In genomic region chr1:52238887-52239707, GRCh38 we compare ENCODE assay signal across 15 cellular contexts.
A peak's percentile ranks its signal among the peaks of the same experiment; 100 is the strongest.
DNase-seq lines count a peak whose midpoint lies in the region; ATAC-seq and TF ChIP-seq lines count a peak whose summit lies in the region.
"Had no signal": no experiment of that assay in that cellular context is flagged by ENCODE, and none has a peak within 500 bp of the region (broad histone marks: within the 10 kb centered on the region; RNA-seq: fewer than 3 reads in every experiment).

No MANE protein-coding gene starts in this region.

- no peak overlapping the region for H3K4me3 ChIP-seq in NB4 (ENCODE audit: low read depth, low read length)
- H3K4me3 ChIP-seq in hepatocyte, result no peak overlapping the region
- H3K4me3 ChIP-seq: gastrocnemius medialis had no signal

- no peaks in the 10 kb centered on the region for H3K9me3 ChIP-seq in hepatocyte (ENCODE audit: low read depth)
- H3K9me3 ChIP-seq: gastrocnemius medialis had no signal

- no peak overlapping the region for H2AFZ ChIP-seq in hepatocyte

- no peaks in the 10 kb centered on the region for H3K27me3 ChIP-seq in hepatocyte
- H3K27me3 ChIP-seq: gastrocnemius medialis had no signal

- no peak overlapping the region for H3K4me2 ChIP-seq in hepatocyte

- H3K27ac ChIP-seq in epithelial cell of prostate (peak overlapping the region; percentile 82), hepatocyte (no peak overlapping the region)
- H3K27ac ChIP-seq: gastrocnemius medialis had no signal

- TF ChIP-seq CTCF in NB4 (IDR thresholded peaks at IDR 0.05; ENCODE audit: low read depth, low read length) (no peak), hepatocyte (IDR thresholded peaks at IDR 0.05; ENCODE audit: poor library complexity) (no peak)

- no peak for TF ChIP-seq POLR2A in NB4 (IDR thresholded peaks at IDR 0.05; ENCODE audit: extremely low read depth, insufficient read length)

- ATAC-seq in GM21515 (IDR thresholded peaks at IDR 0.05; ENCODE audit: unreplicated experiment), result peak; percentile 48
- ATAC-seq: activated CD8-positive, alpha-beta memory T cell treated with anti-CD3 and anti-CD28 coated beads, Interleukin-2, amount 10 ng/mL, durations not matched to agents 7 days and 5 days; gastrocnemius medialis; Right ventricle myocardium inferior had no signal

- no peaks in the 10 kb centered on the region for H4K20me1 ChIP-seq in hepatocyte (ENCODE audit: insufficient read depth, poor library complexity, severe bottlenecking)

- H3K36me3 ChIP-seq in hepatocyte (replicated peaks; ENCODE audit: insufficient read depth, low read depth), result no peaks in the 10 kb centered on the region

- 94% methylated on average over 3 of the region's 3 CpGs for WGBS in hepatocyte (ENCODE audit: low lambda C conversion rate, missing lambda C conversion rate)

- H3K79me2 ChIP-seq in hepatocyte, result no peaks in the 10 kb centered on the region

- no peaks in the 10 kb centered on the region for H3K9me2 ChIP-seq in hepatocyte (replicated peaks; ENCODE audit: insufficient read depth)

- H3K4me1 ChIP-seq in hepatocyte (ENCODE audit: insufficient read depth), result no peaks in the 10 kb centered on the region

- DNase-seq in EH (ENCODE audit: low read depth) (peak; percentile 48), NB4 (ENCODE audit: low read depth) (peak; percentile 31), epithelial cell of prostate (ENCODE audit: low read depth, low spot score) (no peak), NCI-H2107 treated with DMSO at 0.1 percent for 48 hours (lab: John Stamatoyannopoulos, UW; ENCODE audit: unreplicated experiment) (no peak), NCI-H748 treated with DMSO at 0.1 percent for 48 hours (lab: John Stamatoyannopoulos, UW) (no peak), hepatocyte (ENCODE audit: low spot score) (no peak)
- no peak for DNase-seq in effector CD4-positive, alpha-beta T cell
- DNase-seq: activated CD8-positive, alpha-beta memory T cell treated with anti-CD3 and anti-CD28 coated beads, Interleukin-2, amount 10 ng/mL, durations not matched to agents 7 days and 5 days; gastrocnemius medialis; islet precursor cell; NCI-H345; stimulated activated CD4-positive, alpha-beta T cell treated with anti-CD3 and anti-CD28 coated beads, Interleukin-4, amount 100 ng/mL, for 1 hour; stimulated activated naive CD4-positive, alpha-beta T cell treated with Interleukin-2 at 50 U/mL for 16 hours had no signal

Comparison
In these comparisons a context has a peak if more than half of its experiments do, and no peak if none do; other contexts are left out.
1. DNase-seq: peak in EH (single experiment) and NB4 (single experiment); none in epithelial cell of prostate (single experiment), NCI-H2107 treated with DMSO at 0.1 percent for 48 hours (single experiment), effector CD4-positive, alpha-beta T cell (single experiment), NCI-H748 treated with DMSO at 0.1 percent for 48 hours (single experiment) and hepatocyte (single experiment).